Comparison of ENCODE assay signal across 17 cellular contexts in the genomic region with DNA sequence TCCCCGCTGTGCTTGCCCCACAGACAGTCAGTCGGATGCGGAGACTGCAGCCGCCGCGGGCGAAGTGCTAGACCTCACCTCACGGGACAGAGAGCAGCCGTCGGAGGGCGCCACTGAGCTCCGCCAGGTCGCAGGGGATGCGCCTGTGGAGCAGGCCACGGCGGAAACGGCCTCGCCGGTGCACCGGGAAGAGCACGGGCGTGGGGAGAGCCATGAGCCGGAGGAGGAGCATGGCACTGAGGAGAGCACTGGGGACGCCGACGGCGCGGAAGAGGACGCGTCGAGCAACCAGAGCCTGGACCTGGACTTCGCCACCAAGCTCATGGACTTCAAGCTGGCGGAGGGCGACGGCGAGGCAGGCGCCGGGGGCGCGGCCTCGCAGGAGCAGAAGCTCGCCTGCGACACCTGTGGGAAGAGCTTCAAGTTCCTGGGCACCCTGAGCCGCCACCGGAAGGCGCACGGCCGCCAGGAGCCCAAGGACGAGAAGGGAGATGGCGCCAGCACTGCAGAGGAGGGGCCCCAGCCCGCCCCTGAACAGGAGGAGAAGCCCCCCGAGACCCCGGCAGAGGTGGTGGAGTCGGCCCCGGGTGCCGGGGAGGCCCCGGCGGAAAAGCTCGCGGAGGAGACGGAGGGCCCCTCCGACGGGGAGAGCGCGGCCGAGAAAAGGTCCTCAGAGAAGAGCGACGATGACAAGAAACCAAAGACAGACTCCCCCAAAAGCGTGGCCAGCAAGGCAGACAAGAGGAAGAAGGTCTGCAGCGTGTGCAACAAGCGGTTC.
"Had no signal": no experiment of that assay in that cellular context is flagged by ENCODE, and none has a peak within 500 bp of the region (broad histone marks: within the 10 kb centered on the region; RNA-seq: fewer than 3 reads in every experiment).

No MANE protein-coding gene starts in this region.

- H3K9me3 ChIP-seq: colonic mucosa, heart right ventricle, upper lobe of right lung had no signal

- H3K27me3 ChIP-seq: colonic mucosa, heart right ventricle, upper lobe of right lung had no signal

- FAIRE-seq: astrocyte, endothelial cell of umbilical vein, frontal cortex had no signal

- ATAC-seq: activated T-cell treated with anti-CD3 and anti-CD28 coated beads, Interleukin-2, amount 50 U/mL, for 4 hours; left lobe of liver; naive thymus-derived CD8-positive, alpha-beta T cell; T-helper 17 cell; upper lobe of right lung had no signal

- DNase-seq: activated CD4-positive, alpha-beta memory T cell treated with anti-CD3 and anti-CD28 coated beads, Interleukin-2, amount 10 ng/mL, durations not matched to agents 7 days and 5 days; activated CD4-positive, alpha-beta T cell treated with anti-CD3 and anti-CD28 coated beads for 4 hours; activated effector memory CD4-positive, alpha-beta T cell treated with Interleukin-2 at 50 U/mL for 16 hours; activated naive CD4-positive, alpha-beta T cell treated with anti-CD3 and anti-CD28 coated beads, Interleukin-2, amount 50 U/mL, for 16 hours; activated T-cell treated with anti-CD3 and anti-CD28 coated beads, Interleukin-2, amount 50 U/mL, for 4 hours; colonic mucosa; heart right ventricle; islet precursor cell; naive thymus-derived CD8-positive, alpha-beta T cell; stimulated activated CD4-positive, alpha-beta T cell treated with anti-CD3 and anti-CD28 coated beads, Interleukin-4, amount 100 ng/mL, for 4 hours; T-helper 17 cell; upper lobe of right lung had no signal

- H3K4me3 ChIP-seq: colonic mucosa, heart right ventricle, skin epidermis, upper lobe of right lung had no signal

- H3K27ac ChIP-seq: colonic mucosa, heart right ventricle, skin epidermis, upper lobe of right lung had no signal
